8 cellular contexts compared by ENCODE assay signal in genomic region chr22:38397189-38398097, GRCh38. TPM values are rescaled to one million over a fixed set of nuclear protein-coding genes. Genes with fewer than 3 reads are reported as not detected.
A peak's percentile ranks its signal among the peaks of the same experiment; 100 is the strongest.
DNase-seq lines count a peak whose midpoint lies in the region; ATAC-seq and TF ChIP-seq lines count a peak whose summit lies in the region.

No MANE protein-coding gene starts in this region.

- H3K4me1 Mint-ChIP-seq in activated CD4-positive, alpha-beta T cell treated with anti-CD3 and anti-CD28 coated beads, Interleukin-2, amount 10 ng/mL, durations not matched to agents 7 days and 5 days: peaks cover 56% of the 10 kb centered on the region

- no peaks in the 10 kb centered on the region for H3K9me3 Mint-ChIP-seq in activated CD4-positive, alpha-beta T cell treated with anti-CD3 and anti-CD28 coated beads, Interleukin-2, amount 10 ng/mL, durations not matched to agents 7 days and 5 days

- H3K27me3 Mint-ChIP-seq in activated CD4-positive, alpha-beta T cell treated with anti-CD3 and anti-CD28 coated beads, Interleukin-2, amount 10 ng/mL, durations not matched to agents 7 days and 5 days: peaks cover 14% of the 10 kb centered on the region

- POLR2A ChIA-PET in activated CD4-positive, alpha-beta T cell treated with anti-CD3 and anti-CD28 coated beads, Interleukin-2, amount 10 ng/mL, durations not matched to agents 7 days and 5 days (lab: Charles Lee): no interaction called here

- CTCF ChIA-PET in activated CD4-positive, alpha-beta T cell treated with anti-CD3 and anti-CD28 coated beads, Interleukin-2, amount 10 ng/mL, durations not matched to agents 7 days and 5 days (lab: Charles Lee): interaction anchor here (0.6 kb wide), 1 partner anchor 580 kb away, joined by 5 read pairs; no protein-coding TSS in a partner anchor

- peak; percentile 11 for ATAC-seq in body of pancreas

- TF ChIP-seq CTCF in body of pancreas (IDR thresholded peaks at IDR 0.05): no peak
- no peak for TF ChIP-seq CTCF in spleen (IDR thresholded peaks at IDR 0.05 in 8 of 11, conservative IDR thresholded peaks at IDR 0.05 in 3 of 11)

- H3K4me3 ChIP-seq in body of pancreas: peak overlapping the region; percentile 63 to 92
- H3K4me3 ChIP-seq in spleen: peak overlapping the region; percentile 67 to 97 (median 76)

- peak overlapping the region; percentile 75 for H3K4me3 Mint-ChIP-seq in activated CD4-positive, alpha-beta T cell treated with anti-CD3 and anti-CD28 coated beads, Interleukin-2, amount 10 ng/mL, durations not matched to agents 7 days and 5 days

- H3K36me3 ChIP-seq in body of pancreas (replicated peaks in 1 of 2; ENCODE audit: insufficient read depth in 1 of 2, low read depth in 2 of 2): no peaks in the 10 kb centered on the region
- no peaks in the 10 kb centered on the region for H3K36me3 ChIP-seq in spleen

- peaks cover 41% of the 10 kb centered on the region for H3K4me1 ChIP-seq in body of pancreas
- peaks cover 0 to 74% (median 48%) of the 10 kb centered on the region in 6 donors for H3K4me1 ChIP-seq in spleen

- no peaks in the 10 kb centered on the region for H3K27me3 ChIP-seq in body of pancreas
- no peaks in the 10 kb centered on the region for H3K27me3 ChIP-seq in spleen (replicated peaks in 1 of 7)

- TF ChIP-seq POLR2A in body of pancreas (IDR thresholded peaks at IDR 0.05): peak in 2 of 3 donors; percentile 14 to 24
- TF ChIP-seq POLR2A in spleen (IDR thresholded peaks at IDR 0.05): no peak

- no peaks in the 10 kb centered on the region for H3K36me3 Mint-ChIP-seq in activated CD4-positive, alpha-beta T cell treated with anti-CD3 and anti-CD28 coated beads, Interleukin-2, amount 10 ng/mL, durations not matched to agents 7 days and 5 days (ENCODE audit: low read depth)

- peak; percentile 18 for DNase-seq in activated CD4-positive, alpha-beta T cell treated with anti-CD3 and anti-CD28 coated beads, Interleukin-2, amount 10 ng/mL, durations not matched to agents 7 days and 5 days
- DNase-seq in activated CD4-positive, alpha-beta T cell treated with anti-CD3 and anti-CD28 coated beads, Interleukin-2, amount 50 U/mL, for 4 hours: no peak
- DNase-seq in NCI-H69 (lab: John Stamatoyannopoulos, UW) (peak; percentile 66), body of pancreas (peak; percentile 40 to 49 (median 46)), iPS-NIHi7 (ENCODE audit: extremely low spot score) (peak; percentile 49), spleen (peak; percentile 89), iPS-NIHi11 (ENCODE audit: low spot score) (no peak), activated gamma-delta T cell treated with Interleukin-2 at 50 U/mL for 16 hours (no peak)

- H3K27ac Mint-ChIP-seq in activated CD4-positive, alpha-beta T cell treated with anti-CD3 and anti-CD28 coated beads, Interleukin-2, amount 10 ng/mL, durations not matched to agents 7 days and 5 days: peak overlapping the region; percentile 69

- intact Hi-C loops in body of pancreas (cut with DNase I): no loop called here
- intact Hi-C loops in spleen (cut with DNase I; ENCODE audit: low total_unique reads): no loop called here

- H3K27ac ChIP-seq in body of pancreas (peak overlapping the region; percentile 82 to 96 (median 92)), spleen (peak overlapping the region; percentile 43 to 99 (median 94))

- H3K9me3 ChIP-seq in body of pancreas (no peaks in the 10 kb centered on the region), spleen (no peaks in the 10 kb centered on the region)

- 8 to 16% methylated on average over 31 to 54 of the region's 61 CpGs for WGBS in body of pancreas, 2 donors
- WGBS in spleen, 5 donors: 2 to 7% (median 2%) methylated on average over 42 to 61 of the region's 61 CpGs

RNA-seq across cellular contexts. Expression of gene KCNJ4, which starts 57.6 kb away (rescaled TPM):
- total RNA-seq in activated CD4-positive, alpha-beta T cell treated with anti-CD3 and anti-CD28 coated beads, Interleukin-2, amount 10 ng/mL, durations not matched to agents 7 days and 5 days: not detected
- total RNA-seq in body of pancreas: not detected
- not detected for total RNA-seq in spleen
- not detected for polyA plus RNA-seq in spleen

Comparison
In these comparisons a context has a peak if more than half of its experiments do, and no peak if none do; other contexts are left out.
1. DNase-seq: peak in activated CD4-positive, alpha-beta T cell treated with anti-CD3 and anti-CD28 coated beads, Interleukin-2, amount 10 ng/mL, durations not matched to agents 7 days and 5 days (single experiment), NCI-H69 (single experiment), body of pancreas (4 of 4), iPS-NIHi7 (single experiment) and spleen (single experiment); none in activated CD4-positive, alpha-beta T cell treated with anti-CD3 and anti-CD28 coated beads, Interleukin-2, amount 50 U/mL, for 4 hours (0 of 2), iPS-NIHi11 (single experiment) and activated gamma-delta T cell treated with Interleukin-2 at 50 U/mL for 16 hours (single experiment).
2. POLR2A ChIP-seq: peak in body of pancreas (2 of 3); none in spleen (0 of 3).